In genomic region chr7:101134399-101134980, GRCh38 we compare ENCODE assay signal across 11 cellular contexts. TPM values are rescaled to one million over a fixed set of nuclear protein-coding genes. Genes with fewer than 3 reads are reported as not detected.
DNase-seq lines count a peak whose midpoint lies in the region; ATAC-seq, FAIRE-seq and TF ChIP-seq lines count a peak whose summit lies in the region.
"Had no signal": no experiment of that assay in that cellular context is flagged by ENCODE, and none has a peak within 500 bp of the region (broad histone marks: within the 10 kb centered on the region; RNA-seq: fewer than 3 reads in every experiment).

No MANE protein-coding gene starts in this region.

- intact Hi-C loops in heart left ventricle (cut with DNase I) = loop anchor here in 2 of 10 donors (2.0 to 10.0 kb wide), 2 partner anchors 40 to 240 kb away; partner anchors contain the start of gene ACHE (in 1 of the 2)

- WGBS in A549 (ENCODE audit: missing lambda C conversion rate) = 81% methylated on average over 6 of the region's 6 CpGs
- 89 to 94% (median 91%) methylated on average over 6 of the region's 6 CpGs for whole genome bisulfite sequencing in heart left ventricle, 4 donors

- H3K9me3 ChIP-seq in A549 = no peaks in the 10 kb centered on the region
- no peaks in the 10 kb centered on the region for H3K9me3 ChIP-seq in heart left ventricle
- H3K9me3 ChIP-seq: HAP-1 had no signal

- CTCF ChIA-PET in A549 (lab: Yijun Ruan, JAX) = interaction anchor here (0.6 to 32.8 kb wide), 12 partner anchors 9 to 240 kb away, joined by 3 to 600 read pairs (median 6); partner anchors contain the start of genes ACHE and SERPINE1

- peaks cover 0 to 41% (median 11%) of the 10 kb centered on the region in 9 donors for H3K36me3 ChIP-seq in heart left ventricle
- H3K36me3 ChIP-seq: HAP-1 had no signal

- ATAC-seq in A549 = no peak
- no peak for ATAC-seq in HG02970 (IDR thresholded peaks at IDR 0.05; ENCODE audit: low FRiP score, unreplicated experiment)
- no peak for ATAC-seq in heart left ventricle
- no peak for ATAC-seq in GM19463 (IDR thresholded peaks at IDR 0.05; ENCODE audit: unreplicated experiment)

- TF ChIP-seq POLR2A in A549 (IDR thresholded peaks at IDR 0.05; ENCODE audit: low read length) = no peak
- no peak for TF ChIP-seq POLR2A in heart left ventricle (IDR thresholded peaks at IDR 0.05)

- TF ChIP-seq RAD21 in A549 (conservative IDR thresholded peaks at IDR 0.05 in 1 of 2, IDR thresholded peaks at IDR 0.05 in 1 of 2) = no peak

- TF ChIP-seq EP300 in A549 (IDR thresholded peaks at IDR 0.05) = no peak

- DNase-seq in A549 (ENCODE audit: low read depth in 1 of 2, low spot score in 1 of 2) = no peak
- peak; percentile 45 for DNase-seq in HCEC 1CT
- peak; percentile 60 for DNase-seq in RKO (ENCODE audit: low spot score)
- DNase-seq in fibroblast of the aortic adventitia (ENCODE audit: low read depth) = peak; percentile 41
- DNase-seq in activated CD4-positive, CD25-positive, alpha-beta regulatory T cell (lab: John Stamatoyannopoulos, UW) = no peak
- no peak for DNase-seq in heart left ventricle
- DNase-seq: activated effector memory CD4-positive, alpha-beta T cell treated with anti-CD3 and anti-CD28 coated beads, Interleukin-2, amount 50 U/mL, for 16 hours; PC-9 had no signal

- H3K4me3 ChIP-seq in A549 (no peak overlapping the region), fibroblast of the aortic adventitia (ENCODE audit: low read depth, low read length) (no peak overlapping the region), heart left ventricle (no peak overlapping the region)
- H3K4me3 ChIP-seq: HAP-1, PC-9 had no signal

- no peaks in the 10 kb centered on the region for H3K27me3 ChIP-seq in heart left ventricle

- no peak for TF ChIP-seq CTCF in A549 (IDR thresholded peaks at IDR 0.05)
- TF ChIP-seq CTCF in fibroblast of the aortic adventitia (IDR thresholded peaks at IDR 0.05; ENCODE audit: insufficient read depth, low read length) = no peak
- TF ChIP-seq CTCF in heart left ventricle (IDR thresholded peaks at IDR 0.05) = no peak

- H3K4me2 ChIP-seq in A549 = peak overlapping the region; percentile 53
- H3K4me2 ChIP-seq: PC-9 had no signal

- H3K27ac ChIP-seq in A549 = peak overlapping the region; percentile 0 to 63; a peak in 4 of 6 replicates
- H3K27ac ChIP-seq in heart left ventricle = no peak overlapping the region
- H3K27ac ChIP-seq: PC-9 had no signal

- FAIRE-seq in A549 (lab: Jason Lieb, UNC) = no peak

- peaks cover 88% of the 10 kb centered on the region for H3K4me1 ChIP-seq in A549
- peaks cover 0 to 21% (median 10%) of the 10 kb centered on the region in 12 donors for H3K4me1 ChIP-seq in heart left ventricle

- POLR2A ChIA-PET in A549 (lab: Yijun Ruan, JAX) = interaction anchor here (0.7 kb wide), 1 partner anchor 21 kb away, joined by 4 read pairs; no protein-coding TSS in a partner anchor

TF ChIP-seq in A549, 52 proteins besides CTCF, POLR2A, EP300 and RAD21:
- 0 out of 2 replicates have a peak, but pooled peaks have one; percentile 68 for TF ChIP-seq HOXA7 (CRISPR knock-in tag; IDR thresholded peaks at IDR 0.05)
- TF ChIP-seq TFCP2L1 (CRISPR knock-in tag; IDR thresholded peaks at IDR 0.05) = 0 out of 2 replicates have a peak, but pooled peaks have one; percentile 68
- TF ChIP-seq PBX3 (IDR thresholded peaks at IDR 0.05) = 0 out of 2 replicates have a peak, but pooled peaks have one; percentile 27
- TF ChIP-seq FOSL2 (IDR thresholded peaks at IDR 0.05) = no peak
- no peak for TF ChIP-seq FOSL2 (CRISPR knock-in tag; IDR thresholded peaks at IDR 0.05)
- TF ChIP-seq POLR2AphosphoS2 (conservative IDR thresholded peaks at IDR 0.05; ENCODE audit: low read length) = peak; percentile 88
- no peak for TF ChIP-seq RARB (CRISPR knock-in tag; IDR thresholded peaks at IDR 0.05)
- TF ChIP-seq FOSB (CRISPR knock-in tag; IDR thresholded peaks at IDR 0.05) = 0 out of 2 replicates have a peak, but pooled peaks have one; percentile 39

RNA-seq across cellular contexts. Expression of gene SERPINE1, which starts 7.6 kb away (rescaled TPM):
- polyA plus RNA-seq in A549 (2011; rRNA removed) (300 and 355 TPM in 2 replicates), A549 (2017; fragmentation: RNase III; extraction: RNeasy Plus Mini Kit Qiagen cat#74134 plus additional on column Dnase treatment) (286 to 399 TPM (median 346 TPM) in 3 replicates), heart left ventricle (100 to 1,000 TPM in 1 of 2 donors, 1 to 10 TPM in 1; 3.4 to 595 TPM)
- polyA plus RNA-seq in A549 (2012; cell fraction: cytosol; rRNA removed) = 315 and 419 TPM in 2 replicates
- polyA plus RNA-seq in A549 (2012; cell fraction: nucleus; rRNA removed) = 684 and 700 TPM in 2 replicates
- 377 and 382 TPM in 2 replicates for polyA minus RNA-seq in A549 (2011; rRNA and poly(A)+ RNA removed)
- total RNA-seq in fibroblast of the aortic adventitia (ENCODE audit: low replicate concordance) (23.1 and 341 TPM in 2 replicates), heart left ventricle (100 to 1,000 TPM in 1 of 9 donors, 10 to 100 TPM in 4, 1 to 10 TPM in 4; 1.3 to 153 (median 13.9) TPM)

RNA-seq across cellular contexts. Expression of gene AP1S1, which starts 19.8 kb away (rescaled TPM):
- 107 and 128 TPM in 2 replicates for polyA plus RNA-seq in A549 (2011; rRNA removed)
- 163 and 166 TPM in 2 replicates for polyA plus RNA-seq in A549 (2012; cell fraction: cytosol; rRNA removed)
- polyA plus RNA-seq in A549 (2012; cell fraction: nucleus; rRNA removed) = 79.8 and 104 TPM in 2 replicates
- 181 to 187 TPM (median 182 TPM) in 3 replicates for polyA plus RNA-seq in A549 (2017; fragmentation: RNase III; extraction: RNeasy Plus Mini Kit Qiagen cat#74134 plus additional on column Dnase treatment)
- 48.5 and 54.1 TPM in 2 replicates for polyA minus RNA-seq in A549 (2011; rRNA and poly(A)+ RNA removed)
- 34.9 and 77.5 TPM in 2 replicates for total RNA-seq in fibroblast of the aortic adventitia (ENCODE audit: low replicate concordance)
- total RNA-seq in heart left ventricle = 10 to 100 TPM in 8 of 9 donors, 1 to 10 TPM in 1; 9.9 to 24.5 (median 12.8) TPM
- polyA plus RNA-seq in heart left ventricle = 10 to 100 TPM; 15.9 to 41.8 TPM

RNA-seq across cellular contexts. Expression of gene VGF, which starts 30.9 kb away (rescaled TPM):
- polyA plus RNA-seq in A549 (2011; rRNA removed) (0.16 and 0.21 TPM in 2 replicates), A549 (2017; fragmentation: RNase III; extraction: RNeasy Plus Mini Kit Qiagen cat#74134 plus additional on column Dnase treatment) (1.4 to 2.7 TPM (median 2.0 TPM) in 3 replicates), heart left ventricle (under 1 TPM in 1 of 2 donors, not detected in 1; 0.14 TPM)
- polyA plus RNA-seq in A549 (2012; cell fraction: cytosol; rRNA removed) = 0.42 and 0.73 TPM in 2 replicates
- polyA plus RNA-seq in A549 (2012; cell fraction: nucleus; rRNA removed) = 0.97 and 1.7 TPM in 2 replicates
- polyA minus RNA-seq in A549 (2011; rRNA and poly(A)+ RNA removed) = 0.17 TPM in 1 of 2 replicates, not detected in the other
- total RNA-seq in fibroblast of the aortic adventitia (ENCODE audit: low replicate concordance) (not detected in 2 replicates), heart left ventricle (under 1 TPM in 2 of 9 donors, not detected in 7; 0.09 to 0.19 TPM)

RNA-seq across cellular contexts. Expression of gene NAT16, which starts 45.6 kb away (rescaled TPM):
- polyA plus RNA-seq in A549 (2011; rRNA removed) = 0.03 and 0.05 TPM in 2 replicates
- polyA plus RNA-seq in A549 (2012; cell fraction: cytosol; rRNA removed) = 0.03 and 0.04 TPM in 2 replicates
- polyA plus RNA-seq in A549 (2012; cell fraction: nucleus; rRNA removed) = 0.09 and 0.18 TPM in 2 replicates
- polyA plus RNA-seq in A549 (2017; fragmentation: RNase III; extraction: RNeasy Plus Mini Kit Qiagen cat#74134 plus additional on column Dnase treatment) = 0.07 to 0.12 TPM in 2 of 3 replicates, not detected in the other
- polyA minus RNA-seq in A549 (2011; rRNA and poly(A)+ RNA removed) = not detected in 2 replicates
- not detected in 2 replicates for total RNA-seq in fibroblast of the aortic adventitia (ENCODE audit: low replicate concordance)
- total RNA-seq in heart left ventricle = under 1 TPM in 1 of 9 donors, not detected in 8; 0.23 TPM
- not detected for polyA plus RNA-seq in heart left ventricle
- total RNA-seq: PC-9 had no signal

RNA-seq across cellular contexts. Expression of gene TRIM56, which starts 49.2 kb away (rescaled TPM):
- polyA plus RNA-seq in A549 (2011; rRNA removed) = 3.9 and 5.2 TPM in 2 replicates
- 3.2 and 4.2 TPM in 2 replicates for polyA plus RNA-seq in A549 (2012; cell fraction: cytosol; rRNA removed)
- 8.2 and 9.8 TPM in 2 replicates for polyA plus RNA-seq in A549 (2012; cell fraction: nucleus; rRNA removed)
- polyA plus RNA-seq in A549 (2017; fragmentation: RNase III; extraction: RNeasy Plus Mini Kit Qiagen cat#74134 plus additional on column Dnase treatment) = 15.6 to 17.8 TPM (median 16.5 TPM) in 3 replicates
- polyA minus RNA-seq in A549 (2011; rRNA and poly(A)+ RNA removed) = 8.1 and 14.2 TPM in 2 replicates
- total RNA-seq in fibroblast of the aortic adventitia (ENCODE audit: low replicate concordance) = 10.0 and 17.2 TPM in 2 replicates
- 10 to 100 TPM in 8 of 9 donors, 1 to 10 TPM in 1; 7.9 to 37.4 (median 14.7) TPM for total RNA-seq in heart left ventricle
- 10 to 100 TPM; 10.7 to 12.7 TPM for polyA plus RNA-seq in heart left ventricle

Comparison
In these comparisons a context has a peak if more than half of its experiments do, and no peak if none do; other contexts are left out.
1. DNase-seq: peak in HCEC 1CT (single experiment), RKO (single experiment) and fibroblast of the aortic adventitia (single experiment); none in A549 (0 of 2), activated CD4-positive, CD25-positive, alpha-beta regulatory T cell (0 of 4) and heart left ventricle (0 of 5).
2. H3K27ac ChIP-seq: peak in A549 (2 of 2); none in heart left ventricle (0 of 12).